In the genomic region with DNA sequence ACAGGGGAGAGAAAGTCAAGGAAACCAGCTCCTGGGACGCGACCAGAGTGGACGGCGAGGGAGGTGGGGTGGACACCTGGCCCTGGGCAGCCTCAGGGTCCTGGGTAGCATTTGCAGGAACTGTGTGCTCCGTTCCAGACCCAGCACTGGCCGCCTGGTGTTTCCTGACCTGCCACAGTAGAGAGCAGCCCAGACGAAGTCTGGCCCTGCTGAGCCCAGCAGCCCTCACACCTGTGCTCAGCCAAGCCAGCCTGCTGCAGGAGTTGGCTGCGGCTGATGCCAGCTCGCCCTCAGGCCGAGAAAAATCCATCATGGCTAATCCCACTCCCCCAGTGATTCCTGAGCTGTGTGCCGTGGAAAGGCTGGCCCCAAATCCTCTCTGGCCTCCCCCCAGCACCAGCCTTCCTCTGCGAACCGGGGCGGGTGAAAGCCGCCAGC, we compare ENCODE assay signal across 2 cellular contexts.
TF ChIP-seq lines count a peak whose summit lies in the region.

No MANE protein-coding gene starts in this region.

TF ChIP-seq in GM23338, 12 proteins besides CTCF, POLR2A, EP300 and RAD21 (continues in another document):
- TF ChIP-seq NANOG (IDR thresholded peaks at IDR 0.05; ENCODE audit: borderline replicate concordance) (no peak), EZH2phosphoT487 (IDR thresholded peaks at IDR 0.05; ENCODE audit: unreplicated experiment) (no peak), JUNB (IDR thresholded peaks at IDR 0.05; ENCODE audit: unreplicated experiment) (no peak), CREB1 (CRISPR knock-in tag; IDR thresholded peaks at IDR 0.05; ENCODE audit: low read depth) (no peak), ZNF114 (CRISPR knock-in tag; IDR thresholded peaks at IDR 0.05) (no peak), POLR2AphosphoS5 (IDR thresholded peaks at IDR 0.05; ENCODE audit: low read depth) (no peak), STAT1 (IDR thresholded peaks at IDR 0.05; ENCODE audit: unreplicated experiment) (no peak)
- TF ChIP-seq, protein P1, sequence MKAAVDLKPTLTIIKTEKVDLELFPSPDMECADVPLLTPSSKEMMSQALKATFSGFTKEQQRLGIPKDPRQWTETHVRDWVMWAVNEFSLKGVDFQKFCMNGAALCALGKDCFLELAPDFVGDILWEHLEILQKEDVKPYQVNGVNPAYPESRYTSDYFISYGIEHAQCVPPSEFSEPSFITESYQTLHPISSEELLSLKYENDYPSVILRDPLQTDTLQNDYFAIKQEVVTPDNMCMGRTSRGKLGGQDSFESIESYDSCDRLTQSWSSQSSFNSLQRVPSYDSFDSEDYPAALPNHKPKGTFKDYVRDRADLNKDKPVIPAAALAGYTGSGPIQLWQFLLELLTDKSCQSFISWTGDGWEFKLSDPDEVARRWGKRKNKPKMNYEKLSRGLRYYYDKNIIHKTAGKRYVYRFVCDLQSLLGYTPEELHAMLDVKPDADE (IDR thresholded peaks at IDR 0.05) = no peak
- TF ChIP-seq, protein P2, sequence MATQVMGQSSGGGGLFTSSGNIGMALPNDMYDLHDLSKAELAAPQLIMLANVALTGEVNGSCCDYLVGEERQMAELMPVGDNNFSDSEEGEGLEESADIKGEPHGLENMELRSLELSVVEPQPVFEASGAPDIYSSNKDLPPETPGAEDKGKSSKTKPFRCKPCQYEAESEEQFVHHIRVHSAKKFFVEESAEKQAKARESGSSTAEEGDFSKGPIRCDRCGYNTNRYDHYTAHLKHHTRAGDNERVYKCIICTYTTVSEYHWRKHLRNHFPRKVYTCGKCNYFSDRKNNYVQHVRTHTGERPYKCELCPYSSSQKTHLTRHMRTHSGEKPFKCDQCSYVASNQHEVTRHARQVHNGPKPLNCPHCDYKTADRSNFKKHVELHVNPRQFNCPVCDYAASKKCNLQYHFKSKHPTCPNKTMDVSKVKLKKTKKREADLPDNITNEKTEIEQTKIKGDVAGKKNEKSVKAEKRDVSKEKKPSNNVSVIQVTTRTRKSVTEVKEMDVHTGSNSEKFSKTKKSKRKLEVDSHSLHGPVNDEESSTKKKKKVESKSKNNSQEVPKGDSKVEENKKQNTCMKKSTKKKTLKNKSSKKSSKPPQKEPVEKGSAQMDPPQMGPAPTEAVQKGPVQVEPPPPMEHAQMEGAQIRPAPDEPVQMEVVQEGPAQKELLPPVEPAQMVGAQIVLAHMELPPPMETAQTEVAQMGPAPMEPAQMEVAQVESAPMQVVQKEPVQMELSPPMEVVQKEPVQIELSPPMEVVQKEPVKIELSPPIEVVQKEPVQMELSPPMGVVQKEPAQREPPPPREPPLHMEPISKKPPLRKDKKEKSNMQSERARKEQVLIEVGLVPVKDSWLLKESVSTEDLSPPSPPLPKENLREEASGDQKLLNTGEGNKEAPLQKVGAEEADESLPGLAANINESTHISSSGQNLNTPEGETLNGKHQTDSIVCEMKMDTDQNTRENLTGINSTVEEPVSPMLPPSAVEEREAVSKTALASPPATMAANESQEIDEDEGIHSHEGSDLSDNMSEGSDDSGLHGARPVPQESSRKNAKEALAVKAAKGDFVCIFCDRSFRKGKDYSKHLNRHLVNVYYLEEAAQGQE (IDR thresholded peaks at IDR 0.05; ENCODE audit: unreplicated experiment) = no peak
- TF ChIP-seq, protein P3, sequence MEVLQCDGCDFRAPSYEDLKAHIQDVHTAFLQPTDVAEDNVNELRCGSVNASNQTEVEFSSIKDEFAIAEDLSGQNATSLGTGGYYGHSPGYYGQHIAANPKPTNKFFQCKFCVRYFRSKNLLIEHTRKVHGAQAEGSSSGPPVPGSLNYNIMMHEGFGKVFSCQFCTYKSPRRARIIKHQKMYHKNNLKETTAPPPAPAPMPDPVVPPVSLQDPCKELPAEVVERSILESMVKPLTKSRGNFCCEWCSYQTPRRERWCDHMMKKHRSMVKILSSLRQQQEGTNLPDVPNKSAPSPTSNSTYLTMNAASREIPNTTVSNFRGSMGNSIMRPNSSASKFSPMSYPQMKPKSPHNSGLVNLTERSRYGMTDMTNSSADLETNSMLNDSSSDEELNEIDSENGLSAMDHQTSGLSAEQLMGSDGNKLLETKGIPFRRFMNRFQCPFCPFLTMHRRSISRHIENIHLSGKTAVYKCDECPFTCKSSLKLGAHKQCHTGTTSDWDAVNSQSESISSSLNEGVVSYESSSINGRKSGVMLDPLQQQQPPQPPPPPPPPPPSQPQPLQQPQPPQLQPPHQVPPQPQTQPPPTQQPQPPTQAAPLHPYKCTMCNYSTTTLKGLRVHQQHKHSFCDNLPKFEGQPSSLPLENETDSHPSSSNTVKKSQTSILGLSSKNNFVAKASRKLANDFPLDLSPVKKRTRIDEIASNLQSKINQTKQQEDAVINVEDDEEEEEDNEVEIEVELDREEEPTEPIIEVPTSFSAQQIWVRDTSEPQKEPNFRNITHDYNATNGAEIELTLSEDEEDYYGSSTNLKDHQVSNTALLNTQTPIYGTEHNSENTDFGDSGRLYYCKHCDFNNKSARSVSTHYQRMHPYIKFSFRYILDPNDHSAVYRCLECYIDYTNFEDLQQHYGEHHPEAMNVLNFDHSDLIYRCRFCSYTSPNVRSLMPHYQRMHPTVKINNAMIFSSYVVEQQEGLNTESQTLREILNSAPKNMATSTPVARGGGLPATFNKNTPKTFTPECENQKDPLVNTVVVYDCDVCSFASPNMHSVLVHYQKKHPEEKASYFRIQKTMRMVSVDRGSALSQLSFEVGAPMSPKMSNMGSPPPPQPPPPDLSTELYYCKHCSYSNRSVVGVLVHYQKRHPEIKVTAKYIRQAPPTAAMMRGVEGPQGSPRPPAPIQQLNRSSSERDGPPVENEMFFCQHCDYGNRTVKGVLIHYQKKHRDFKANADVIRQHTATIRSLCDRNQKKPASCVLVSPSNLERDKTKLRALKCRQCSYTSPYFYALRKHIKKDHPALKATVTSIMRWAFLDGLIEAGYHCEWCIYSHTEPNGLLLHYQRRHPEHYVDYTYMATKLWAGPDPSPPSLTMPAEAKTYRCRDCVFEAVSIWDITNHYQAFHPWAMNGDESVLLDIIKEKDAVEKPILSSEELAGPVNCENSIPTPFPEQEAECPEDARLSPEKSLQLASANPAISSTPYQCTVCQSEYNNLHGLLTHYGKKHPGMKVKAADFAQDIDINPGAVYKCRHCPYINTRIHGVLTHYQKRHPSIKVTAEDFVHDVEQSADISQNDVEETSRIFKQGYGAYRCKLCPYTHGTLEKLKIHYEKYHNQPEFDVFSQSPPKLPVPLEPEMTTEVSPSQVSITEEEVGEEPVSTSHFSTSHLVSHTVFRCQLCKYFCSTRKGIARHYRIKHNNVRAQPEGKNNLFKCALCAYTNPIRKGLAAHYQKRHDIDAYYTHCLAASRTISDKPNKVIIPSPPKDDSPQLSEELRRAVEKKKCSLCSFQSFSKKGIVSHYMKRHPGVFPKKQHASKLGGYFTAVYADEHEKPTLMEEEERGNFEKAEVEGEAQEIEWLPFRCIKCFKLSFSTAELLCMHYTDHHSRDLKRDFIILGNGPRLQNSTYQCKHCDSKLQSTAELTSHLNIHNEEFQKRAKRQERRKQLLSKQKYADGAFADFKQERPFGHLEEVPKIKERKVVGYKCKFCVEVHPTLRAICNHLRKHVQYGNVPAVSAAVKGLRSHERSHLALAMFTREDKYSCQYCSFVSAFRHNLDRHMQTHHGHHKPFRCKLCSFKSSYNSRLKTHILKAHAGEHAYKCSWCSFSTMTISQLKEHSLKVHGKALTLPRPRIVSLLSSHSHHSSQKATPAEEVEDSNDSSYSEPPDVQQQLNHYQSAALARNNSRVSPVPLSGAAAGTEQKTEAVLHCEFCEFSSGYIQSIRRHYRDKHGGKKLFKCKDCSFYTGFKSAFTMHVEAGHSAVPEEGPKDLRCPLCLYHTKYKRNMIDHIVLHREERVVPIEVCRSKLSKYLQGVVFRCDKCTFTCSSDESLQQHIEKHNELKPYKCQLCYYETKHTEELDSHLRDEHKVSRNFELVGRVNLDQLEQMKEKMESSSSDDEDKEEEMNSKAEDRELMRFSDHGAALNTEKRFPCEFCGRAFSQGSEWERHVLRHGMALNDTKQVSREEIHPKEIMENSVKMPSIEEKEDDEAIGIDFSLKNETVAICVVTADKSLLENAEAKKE (CRISPR knock-in tag; IDR thresholded peaks at IDR 0.05) = no peak

TF ChIP-seq in H1, 55 proteins besides CTCF, POLR2A, EP300 and RAD21 (continues in another document):
- no peak for TF ChIP-seq MAFK (IDR thresholded peaks at IDR 0.05; ENCODE audit: low read depth, low read length)
- no peak for TF ChIP-seq RXRA (IDR thresholded peaks at IDR 0.05; ENCODE audit: insufficient read depth, low read depth, low read length)
- no peak for TF ChIP-seq BCL11A (IDR thresholded peaks at IDR 0.05; ENCODE audit: low read depth in 2 of 2, low read length in 2 of 2)
- TF ChIP-seq CREB1 (IDR thresholded peaks at IDR 0.05) = no peak
- TF ChIP-seq BACH1 (IDR thresholded peaks at IDR 0.05; ENCODE audit: low read length) = no peak
- TF ChIP-seq NANOG (IDR thresholded peaks at IDR 0.05; ENCODE audit: insufficient read depth, low read depth, low read length, poor library complexity, severe bottlenecking) = no peak
- TF ChIP-seq RNF2 (IDR thresholded peaks at IDR 0.05; ENCODE audit: borderline replicate concordance, low read depth, low read length, missing control alignments, poor library complexity, severe bottlenecking) = no peak
- no peak for TF ChIP-seq CEBPB (IDR thresholded peaks at IDR 0.05; ENCODE audit: low read depth, low read length)
- TF ChIP-seq, protein P4, sequence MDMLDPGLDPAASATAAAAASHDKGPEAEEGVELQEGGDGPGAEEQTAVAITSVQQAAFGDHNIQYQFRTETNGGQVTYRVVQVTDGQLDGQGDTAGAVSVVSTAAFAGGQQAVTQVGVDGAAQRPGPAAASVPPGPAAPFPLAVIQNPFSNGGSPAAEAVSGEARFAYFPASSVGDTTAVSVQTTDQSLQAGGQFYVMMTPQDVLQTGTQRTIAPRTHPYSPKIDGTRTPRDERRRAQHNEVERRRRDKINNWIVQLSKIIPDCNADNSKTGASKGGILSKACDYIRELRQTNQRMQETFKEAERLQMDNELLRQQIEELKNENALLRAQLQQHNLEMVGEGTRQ (IDR thresholded peaks at IDR 0.05; ENCODE audit: low read length) = no peak
- TF ChIP-seq CHD1 (IDR thresholded peaks at IDR 0.05; ENCODE audit: low read depth, low read length) = no peak
- no peak for TF ChIP-seq TAF1 (IDR thresholded peaks at IDR 0.05; ENCODE audit: low read depth, low read length)
- no peak for TF ChIP-seq TEAD4 (IDR thresholded peaks at IDR 0.05; ENCODE audit: low read depth, low read length)
- no peak for TF ChIP-seq JUND (IDR thresholded peaks at IDR 0.05; ENCODE audit: low read length)
- TF ChIP-seq, protein P5, sequence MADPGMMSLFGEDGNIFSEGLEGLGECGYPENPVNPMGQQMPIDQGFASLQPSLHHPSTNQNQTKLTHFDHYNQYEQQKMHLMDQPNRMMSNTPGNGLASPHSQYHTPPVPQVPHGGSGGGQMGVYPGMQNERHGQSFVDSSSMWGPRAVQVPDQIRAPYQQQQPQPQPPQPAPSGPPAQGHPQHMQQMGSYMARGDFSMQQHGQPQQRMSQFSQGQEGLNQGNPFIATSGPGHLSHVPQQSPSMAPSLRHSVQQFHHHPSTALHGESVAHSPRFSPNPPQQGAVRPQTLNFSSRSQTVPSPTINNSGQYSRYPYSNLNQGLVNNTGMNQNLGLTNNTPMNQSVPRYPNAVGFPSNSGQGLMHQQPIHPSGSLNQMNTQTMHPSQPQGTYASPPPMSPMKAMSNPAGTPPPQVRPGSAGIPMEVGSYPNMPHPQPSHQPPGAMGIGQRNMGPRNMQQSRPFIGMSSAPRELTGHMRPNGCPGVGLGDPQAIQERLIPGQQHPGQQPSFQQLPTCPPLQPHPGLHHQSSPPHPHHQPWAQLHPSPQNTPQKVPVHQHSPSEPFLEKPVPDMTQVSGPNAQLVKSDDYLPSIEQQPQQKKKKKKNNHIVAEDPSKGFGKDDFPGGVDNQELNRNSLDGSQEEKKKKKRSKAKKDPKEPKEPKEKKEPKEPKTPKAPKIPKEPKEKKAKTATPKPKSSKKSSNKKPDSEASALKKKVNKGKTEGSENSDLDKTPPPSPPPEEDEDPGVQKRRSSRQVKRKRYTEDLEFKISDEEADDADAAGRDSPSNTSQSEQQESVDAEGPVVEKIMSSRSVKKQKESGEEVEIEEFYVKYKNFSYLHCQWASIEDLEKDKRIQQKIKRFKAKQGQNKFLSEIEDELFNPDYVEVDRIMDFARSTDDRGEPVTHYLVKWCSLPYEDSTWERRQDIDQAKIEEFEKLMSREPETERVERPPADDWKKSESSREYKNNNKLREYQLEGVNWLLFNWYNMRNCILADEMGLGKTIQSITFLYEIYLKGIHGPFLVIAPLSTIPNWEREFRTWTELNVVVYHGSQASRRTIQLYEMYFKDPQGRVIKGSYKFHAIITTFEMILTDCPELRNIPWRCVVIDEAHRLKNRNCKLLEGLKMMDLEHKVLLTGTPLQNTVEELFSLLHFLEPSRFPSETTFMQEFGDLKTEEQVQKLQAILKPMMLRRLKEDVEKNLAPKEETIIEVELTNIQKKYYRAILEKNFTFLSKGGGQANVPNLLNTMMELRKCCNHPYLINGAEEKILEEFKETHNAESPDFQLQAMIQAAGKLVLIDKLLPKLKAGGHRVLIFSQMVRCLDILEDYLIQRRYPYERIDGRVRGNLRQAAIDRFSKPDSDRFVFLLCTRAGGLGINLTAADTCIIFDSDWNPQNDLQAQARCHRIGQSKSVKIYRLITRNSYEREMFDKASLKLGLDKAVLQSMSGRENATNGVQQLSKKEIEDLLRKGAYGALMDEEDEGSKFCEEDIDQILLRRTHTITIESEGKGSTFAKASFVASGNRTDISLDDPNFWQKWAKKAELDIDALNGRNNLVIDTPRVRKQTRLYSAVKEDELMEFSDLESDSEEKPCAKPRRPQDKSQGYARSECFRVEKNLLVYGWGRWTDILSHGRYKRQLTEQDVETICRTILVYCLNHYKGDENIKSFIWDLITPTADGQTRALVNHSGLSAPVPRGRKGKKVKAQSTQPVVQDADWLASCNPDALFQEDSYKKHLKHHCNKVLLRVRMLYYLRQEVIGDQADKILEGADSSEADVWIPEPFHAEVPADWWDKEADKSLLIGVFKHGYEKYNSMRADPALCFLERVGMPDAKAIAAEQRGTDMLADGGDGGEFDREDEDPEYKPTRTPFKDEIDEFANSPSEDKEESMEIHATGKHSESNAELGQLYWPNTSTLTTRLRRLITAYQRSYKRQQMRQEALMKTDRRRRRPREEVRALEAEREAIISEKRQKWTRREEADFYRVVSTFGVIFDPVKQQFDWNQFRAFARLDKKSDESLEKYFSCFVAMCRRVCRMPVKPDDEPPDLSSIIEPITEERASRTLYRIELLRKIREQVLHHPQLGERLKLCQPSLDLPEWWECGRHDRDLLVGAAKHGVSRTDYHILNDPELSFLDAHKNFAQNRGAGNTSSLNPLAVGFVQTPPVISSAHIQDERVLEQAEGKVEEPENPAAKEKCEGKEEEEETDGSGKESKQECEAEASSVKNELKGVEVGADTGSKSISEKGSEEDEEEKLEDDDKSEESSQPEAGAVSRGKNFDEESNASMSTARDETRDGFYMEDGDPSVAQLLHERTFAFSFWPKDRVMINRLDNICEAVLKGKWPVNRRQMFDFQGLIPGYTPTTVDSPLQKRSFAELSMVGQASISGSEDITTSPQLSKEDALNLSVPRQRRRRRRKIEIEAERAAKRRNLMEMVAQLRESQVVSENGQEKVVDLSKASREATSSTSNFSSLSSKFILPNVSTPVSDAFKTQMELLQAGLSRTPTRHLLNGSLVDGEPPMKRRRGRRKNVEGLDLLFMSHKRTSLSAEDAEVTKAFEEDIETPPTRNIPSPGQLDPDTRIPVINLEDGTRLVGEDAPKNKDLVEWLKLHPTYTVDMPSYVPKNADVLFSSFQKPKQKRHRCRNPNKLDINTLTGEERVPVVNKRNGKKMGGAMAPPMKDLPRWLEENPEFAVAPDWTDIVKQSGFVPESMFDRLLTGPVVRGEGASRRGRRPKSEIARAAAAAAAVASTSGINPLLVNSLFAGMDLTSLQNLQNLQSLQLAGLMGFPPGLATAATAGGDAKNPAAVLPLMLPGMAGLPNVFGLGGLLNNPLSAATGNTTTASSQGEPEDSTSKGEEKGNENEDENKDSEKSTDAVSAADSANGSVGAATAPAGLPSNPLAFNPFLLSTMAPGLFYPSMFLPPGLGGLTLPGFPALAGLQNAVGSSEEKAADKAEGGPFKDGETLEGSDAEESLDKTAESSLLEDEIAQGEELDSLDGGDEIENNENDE (IDR thresholded peaks at IDR 0.05; ENCODE audit: insufficient replicate concordance, low read length) = no peak
- TF ChIP-seq HDAC2 (IDR thresholded peaks at IDR 0.05; ENCODE audit: borderline replicate concordance in 1 of 2, low read depth in 2 of 2, low read length in 2 of 2) = no peak
- no peak for TF ChIP-seq SP2 (IDR thresholded peaks at IDR 0.05; ENCODE audit: low read length)
- TF ChIP-seq SAP30 (IDR thresholded peaks at IDR 0.05; ENCODE audit: insufficient read depth, insufficient replicate concordance, low read length) = no peak
- TF ChIP-seq JUN (IDR thresholded peaks at IDR 0.05; ENCODE audit: low read depth, low read length) = no peak
